In genomic region chr3:127688416-127689265, GRCh38 we compare ENCODE assay signal across 1 cellular context.
TF ChIP-seq lines count a peak whose summit lies in the region.

No MANE protein-coding gene starts in this region.

TF ChIP-seq in H1, 55 proteins besides CTCF, POLR2A, EP300 and RAD21:
- no peak for TF ChIP-seq KDM4A (IDR thresholded peaks at IDR 0.05; ENCODE audit: low read depth, low read length, severe bottlenecking)
- TF ChIP-seq HDAC2 (IDR thresholded peaks at IDR 0.05; ENCODE audit: borderline replicate concordance in 1 of 2, low read depth in 2 of 2, low read length in 2 of 2): no peak
- no peak for TF ChIP-seq HDAC6 (IDR thresholded peaks at IDR 0.05; ENCODE audit: low read depth, low read length)
- no peak for TF ChIP-seq NRF1 (IDR thresholded peaks at IDR 0.05; ENCODE audit: low read depth, low read length)
- no peak for TF ChIP-seq MAFK (IDR thresholded peaks at IDR 0.05; ENCODE audit: low read depth, low read length)
- TF ChIP-seq SIRT6 (IDR thresholded peaks at IDR 0.05; ENCODE audit: low read length): no peak
- no peak for TF ChIP-seq RNF2 (IDR thresholded peaks at IDR 0.05; ENCODE audit: borderline replicate concordance, low read depth, low read length, missing control alignments, poor library complexity, severe bottlenecking)
- TF ChIP-seq KDM5A (IDR thresholded peaks at IDR 0.05; ENCODE audit: low read length): no peak
- no peak for TF ChIP-seq GABPA (IDR thresholded peaks at IDR 0.05; ENCODE audit: borderline replicate concordance, insufficient read depth, low read length)
- no peak for TF ChIP-seq JUND (IDR thresholded peaks at IDR 0.05; ENCODE audit: low read length)
- TF ChIP-seq SP2 (IDR thresholded peaks at IDR 0.05; ENCODE audit: low read length): no peak
- TF ChIP-seq BACH1 (IDR thresholded peaks at IDR 0.05; ENCODE audit: low read length): no peak
- no peak for TF ChIP-seq BRCA1 (IDR thresholded peaks at IDR 0.05; ENCODE audit: low read depth, low read length)
- TF ChIP-seq YY1 (IDR thresholded peaks at IDR 0.05; ENCODE audit: low read depth, low read length): no peak
- TF ChIP-seq, protein P1, sequence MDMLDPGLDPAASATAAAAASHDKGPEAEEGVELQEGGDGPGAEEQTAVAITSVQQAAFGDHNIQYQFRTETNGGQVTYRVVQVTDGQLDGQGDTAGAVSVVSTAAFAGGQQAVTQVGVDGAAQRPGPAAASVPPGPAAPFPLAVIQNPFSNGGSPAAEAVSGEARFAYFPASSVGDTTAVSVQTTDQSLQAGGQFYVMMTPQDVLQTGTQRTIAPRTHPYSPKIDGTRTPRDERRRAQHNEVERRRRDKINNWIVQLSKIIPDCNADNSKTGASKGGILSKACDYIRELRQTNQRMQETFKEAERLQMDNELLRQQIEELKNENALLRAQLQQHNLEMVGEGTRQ (IDR thresholded peaks at IDR 0.05; ENCODE audit: low read length): no peak
- no peak for TF ChIP-seq TEAD4 (IDR thresholded peaks at IDR 0.05; ENCODE audit: low read depth, low read length)
- TF ChIP-seq ZNF274 (IDR thresholded peaks at IDR 0.05; ENCODE audit: borderline replicate concordance, extremely low read depth, low read length): no peak
- no peak for TF ChIP-seq SIX5 (IDR thresholded peaks at IDR 0.05; ENCODE audit: low read depth, low read length)
- TF ChIP-seq RXRA (IDR thresholded peaks at IDR 0.05; ENCODE audit: insufficient read depth, low read depth, low read length): no peak
- TF ChIP-seq ASH2L (IDR thresholded peaks at IDR 0.05; ENCODE audit: low read length): no peak
TF ChIP-seq in H1: peak in this region for 0.
